In genomic region chr4:64518600-64518999, GRCh38 we compare ENCODE assay signal across 7 cellular contexts.
"Had no signal": no experiment of that assay in that cellular context is flagged by ENCODE, and none has a peak within 500 bp of the region (broad histone marks: within the 10 kb centered on the region; RNA-seq: fewer than 3 reads in every experiment).

No MANE protein-coding gene starts in this region.

- H3K4me3 ChIP-seq: GM23248, K562 had no signal

- DNase-seq: GM23248, H9, HCEC 1CT, IMR-90, Karpas-422, KG1 had no signal

- ATAC-seq: K562 had no signal

- H3K27ac Mint-ChIP-seq: H9 had no signal

- H3K9ac ChIP-seq: GM23248 had no signal

- H3K4me3 Mint-ChIP-seq: H9 had no signal

- H3K27ac ChIP-seq: GM23248 had no signal

- H2AFZ ChIP-seq: GM23248 had no signal
